20 cellular contexts compared by ENCODE assay signal in genomic region chr12:105275997-105276760, GRCh38. TPM values are rescaled to one million over a fixed set of nuclear protein-coding genes. Genes with fewer than 3 reads are reported as not detected.
DNase-seq lines count a peak whose midpoint lies in the region; ATAC-seq lines count a peak whose summit lies in the region.
"Had no signal": no experiment of that assay in that cellular context is flagged by ENCODE, and none has a peak within 500 bp of the region (broad histone marks: within the 10 kb centered on the region; RNA-seq: fewer than 3 reads in every experiment).

No MANE protein-coding gene starts in this region.

- H3K4me3 ChIP-seq in naive thymus-derived CD4-positive, alpha-beta T cell (ENCODE audit: low read length): no peak overlapping the region
- H3K4me3 ChIP-seq: A549, smooth muscle cell had no signal

- H3K27me3 ChIP-seq in naive thymus-derived CD4-positive, alpha-beta T cell (ENCODE audit: control insufficient read depth in 2 of 2, insufficient read depth in 2 of 2, low read length in 2 of 2): no peaks in the 10 kb centered on the region

- peaks cover 0 to 1% (median 0%) of the 10 kb centered on the region in 5 donors for H3K36me3 Mint-ChIP-seq in naive thymus-derived CD4-positive, alpha-beta T cell
- H3K36me3 Mint-ChIP-seq: activated naive CD8-positive, alpha-beta T cell treated with anti-CD3 and anti-CD28 coated beads for 36 hours; CD8-positive, alpha-beta memory T cell had no signal

- CTCF ChIA-PET in naive thymus-derived CD4-positive, alpha-beta T cell (lab: Charles Lee): interaction anchor here (0.6 kb wide), 1 partner anchor 106 kb away, joined by 3 read pairs; no protein-coding TSS in a partner anchor

- peak in 2 of 3 experiments; percentile 37 to 76 for DNase-seq in NCI-H1417 (lab: John Stamatoyannopoulos, UW)
- DNase-seq in NCI-H1417 treated with DMSO at 0.1 percent for 48 hours (lab: John Stamatoyannopoulos, UW): no peak
- peak; percentile 59 for DNase-seq in NCI-H146 treated with DMSO at 0.1 percent for 48 hours (lab: John Stamatoyannopoulos, UW; ENCODE audit: unreplicated experiment)
- peak; percentile 20 for DNase-seq in SIG-M5 (lab: John Stamatoyannopoulos, UW)
- DNase-seq in naive thymus-derived CD4-positive, alpha-beta T cell: no peak
- DNase-seq: activated CD8-positive, alpha-beta memory T cell treated with anti-CD3 and anti-CD28 coated beads, Interleukin-2, amount 50 U/mL, for 48 hours; activated naive CD8-positive, alpha-beta T cell treated with anti-CD3 and anti-CD28 coated beads for 36 hours; CD8-positive, alpha-beta memory T cell; endodermal cell; mesendoderm; NCI-H2107; OCI-M1; stimulated activated naive CD4-positive, alpha-beta T cell treated with Interleukin-2 at 50 U/mL for 16 hours; SW 1271 had no signal

- no peaks in the 10 kb centered on the region for H3K36me3 ChIP-seq in naive thymus-derived CD4-positive, alpha-beta T cell (ENCODE audit: control insufficient read depth in 2 of 3, insufficient read depth in 3 of 3, low read length in 3 of 3)

- H3K9me3 Mint-ChIP-seq in naive thymus-derived CD4-positive, alpha-beta T cell: peaks cover 0 to 3% (median 0%) of the 10 kb centered on the region in 11 donors
- H3K9me3 Mint-ChIP-seq: activated naive CD8-positive, alpha-beta T cell treated with anti-CD3 and anti-CD28 coated beads for 36 hours; CD8-positive, alpha-beta memory T cell; central memory CD8-positive, alpha-beta T cell had no signal

- no peaks in the 10 kb centered on the region for H3K4me1 ChIP-seq in naive thymus-derived CD4-positive, alpha-beta T cell (ENCODE audit: control insufficient read depth in 2 of 2, insufficient read depth in 2 of 2, low read length in 2 of 2)

- H3K27ac ChIP-seq in naive thymus-derived CD4-positive, alpha-beta T cell (ENCODE audit: low read depth, low read length): no peak overlapping the region
- H3K27ac ChIP-seq: A549 had no signal

- intact Hi-C loops in naive thymus-derived CD4-positive, alpha-beta T cell (cut with micrococcal nuclease): loop anchor here in 1 of 2 donors (5.0 kb wide), 1 partner anchor 56 kb away; the partner anchor contains the start of gene C12orf75

- no peak overlapping the region for H3K27ac Mint-ChIP-seq in naive thymus-derived CD4-positive, alpha-beta T cell
- H3K27ac Mint-ChIP-seq: activated naive CD8-positive, alpha-beta T cell treated with anti-CD3 and anti-CD28 coated beads for 36 hours; CD8-positive, alpha-beta memory T cell; endodermal cell had no signal

- no peaks in the 10 kb centered on the region for H3K9me3 ChIP-seq in naive thymus-derived CD4-positive, alpha-beta T cell (ENCODE audit: control insufficient read depth in 2 of 3, low read length in 3 of 3)
- H3K9me3 ChIP-seq: A549 had no signal

- H3K27me3 Mint-ChIP-seq in naive thymus-derived CD4-positive, alpha-beta T cell: peaks cover 0 to 8% (median 0%) of the 10 kb centered on the region in 5 donors
- H3K27me3 Mint-ChIP-seq: activated naive CD8-positive, alpha-beta T cell treated with anti-CD3 and anti-CD28 coated beads for 36 hours; central memory CD8-positive, alpha-beta T cell had no signal

- POLR2A ChIA-PET in naive thymus-derived CD4-positive, alpha-beta T cell (lab: Charles Lee): no interaction called here

- H3K4me1 Mint-ChIP-seq in naive thymus-derived CD4-positive, alpha-beta T cell: peaks cover 0 to 6% (median 0%) of the 10 kb centered on the region in 7 donors
- H3K4me1 Mint-ChIP-seq: activated naive CD8-positive, alpha-beta T cell treated with anti-CD3 and anti-CD28 coated beads for 36 hours; CD8-positive, alpha-beta memory T cell; central memory CD8-positive, alpha-beta T cell had no signal

- H3K4me3 Mint-ChIP-seq in naive thymus-derived CD4-positive, alpha-beta T cell: no peak overlapping the region
- H3K4me3 Mint-ChIP-seq: activated naive CD8-positive, alpha-beta T cell treated with anti-CD3 and anti-CD28 coated beads for 36 hours; CD8-positive, alpha-beta memory T cell; central memory CD8-positive, alpha-beta T cell; endodermal cell had no signal

- ATAC-seq in naive thymus-derived CD4-positive, alpha-beta T cell: peak; percentile 18
- ATAC-seq in HG02642 (IDR thresholded peaks at IDR 0.05; ENCODE audit: poor library complexity, unreplicated experiment): no peak
- ATAC-seq in HG03469 (IDR thresholded peaks at IDR 0.05; ENCODE audit: unreplicated experiment): no peak
- ATAC-seq in GM19023 (IDR thresholded peaks at IDR 0.05; ENCODE audit: unreplicated experiment): no peak
- ATAC-seq: A549 had no signal

RNA-seq across cellular contexts. Expression of gene APPL2, which starts 40.2 kb away (rescaled TPM):
- total RNA-seq in naive thymus-derived CD4-positive, alpha-beta T cell: 10 to 100 TPM; 31.6 to 74.5 (median 58.3) TPM
- 10 to 100 TPM; 10.1 to 27.1 TPM for polyA plus RNA-seq in naive thymus-derived CD4-positive, alpha-beta T cell

RNA-seq across cellular contexts. Expression of gene C12orf75, which starts 54.3 kb away (rescaled TPM):
- total RNA-seq in naive thymus-derived CD4-positive, alpha-beta T cell: 100 to 1,000 TPM in 1 of 5 experiments, 10 to 100 TPM in 2, 1 to 10 TPM in 2; 5.5 to 146 (median 13.0) TPM
- 10 to 100 TPM; 23.3 to 29.1 TPM for polyA plus RNA-seq in naive thymus-derived CD4-positive, alpha-beta T cell

Comparison
In these comparisons a context has a peak if more than half of its experiments do, and no peak if none do; other contexts are left out.
1. DNase-seq: peak in NCI-H1417 (2 of 3), NCI-H146 treated with DMSO at 0.1 percent for 48 hours (single experiment) and SIG-M5 (single experiment); none in NCI-H1417 treated with DMSO at 0.1 percent for 48 hours (single experiment) and naive thymus-derived CD4-positive, alpha-beta T cell (0 of 9).